1 cellular context compared by ENCODE assay signal in the genomic region with DNA sequence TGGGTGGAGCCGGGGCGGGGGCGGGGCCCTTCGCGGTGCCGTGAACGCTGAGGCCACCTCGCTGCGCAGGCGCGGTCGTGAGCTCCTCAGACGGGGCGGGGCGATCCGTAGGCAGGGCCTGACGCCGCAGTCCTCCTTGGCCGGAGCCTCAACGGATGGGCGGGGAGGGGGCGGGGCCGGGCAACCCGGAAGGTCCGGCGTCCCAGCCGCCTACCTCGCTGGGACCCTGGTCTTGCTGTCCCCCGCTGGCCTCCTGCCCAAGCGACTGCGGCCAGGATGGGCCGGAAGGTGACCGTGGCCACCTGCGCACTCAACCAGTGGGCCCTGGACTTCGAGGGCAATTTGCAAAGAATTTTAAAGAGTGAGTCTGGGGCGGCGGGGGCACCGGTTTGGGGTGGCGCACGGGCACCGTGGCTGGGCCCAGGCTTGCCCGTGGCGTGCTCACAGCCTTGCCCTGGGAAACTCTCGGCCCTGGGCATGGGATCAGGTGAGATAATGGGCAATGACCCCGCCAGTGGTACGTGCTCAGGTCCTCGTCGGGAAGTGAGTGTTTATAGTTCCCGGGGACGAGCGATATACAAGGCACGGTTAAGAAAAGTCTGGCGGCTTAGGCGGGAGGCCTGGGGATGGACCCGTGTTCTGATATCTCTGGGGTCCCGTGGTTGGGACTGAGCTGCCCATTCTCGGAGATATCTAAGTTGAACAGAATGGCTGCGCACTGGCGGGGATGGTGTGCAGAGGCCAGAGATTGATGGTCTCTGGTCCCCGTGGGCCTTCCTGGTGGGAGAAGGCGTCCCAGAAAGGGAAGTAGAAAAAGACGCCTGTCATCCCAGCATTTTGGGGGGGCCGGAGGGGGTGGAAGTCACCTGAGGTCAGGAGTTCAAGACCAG.
TF ChIP-seq lines count a peak whose summit lies in the region.

Gene NADSYN1, plus strand, starts transcription at position 183 of the 890 bp plus-strand sequence. Its CDS starts 94 bp downstream, at position 277.

TF ChIP-seq in HepG2, 621 proteins besides CTCF, POLR2A, EP300 and RAD21 (continued from another document and continues in another):
- TF ChIP-seq, protein P1, sequence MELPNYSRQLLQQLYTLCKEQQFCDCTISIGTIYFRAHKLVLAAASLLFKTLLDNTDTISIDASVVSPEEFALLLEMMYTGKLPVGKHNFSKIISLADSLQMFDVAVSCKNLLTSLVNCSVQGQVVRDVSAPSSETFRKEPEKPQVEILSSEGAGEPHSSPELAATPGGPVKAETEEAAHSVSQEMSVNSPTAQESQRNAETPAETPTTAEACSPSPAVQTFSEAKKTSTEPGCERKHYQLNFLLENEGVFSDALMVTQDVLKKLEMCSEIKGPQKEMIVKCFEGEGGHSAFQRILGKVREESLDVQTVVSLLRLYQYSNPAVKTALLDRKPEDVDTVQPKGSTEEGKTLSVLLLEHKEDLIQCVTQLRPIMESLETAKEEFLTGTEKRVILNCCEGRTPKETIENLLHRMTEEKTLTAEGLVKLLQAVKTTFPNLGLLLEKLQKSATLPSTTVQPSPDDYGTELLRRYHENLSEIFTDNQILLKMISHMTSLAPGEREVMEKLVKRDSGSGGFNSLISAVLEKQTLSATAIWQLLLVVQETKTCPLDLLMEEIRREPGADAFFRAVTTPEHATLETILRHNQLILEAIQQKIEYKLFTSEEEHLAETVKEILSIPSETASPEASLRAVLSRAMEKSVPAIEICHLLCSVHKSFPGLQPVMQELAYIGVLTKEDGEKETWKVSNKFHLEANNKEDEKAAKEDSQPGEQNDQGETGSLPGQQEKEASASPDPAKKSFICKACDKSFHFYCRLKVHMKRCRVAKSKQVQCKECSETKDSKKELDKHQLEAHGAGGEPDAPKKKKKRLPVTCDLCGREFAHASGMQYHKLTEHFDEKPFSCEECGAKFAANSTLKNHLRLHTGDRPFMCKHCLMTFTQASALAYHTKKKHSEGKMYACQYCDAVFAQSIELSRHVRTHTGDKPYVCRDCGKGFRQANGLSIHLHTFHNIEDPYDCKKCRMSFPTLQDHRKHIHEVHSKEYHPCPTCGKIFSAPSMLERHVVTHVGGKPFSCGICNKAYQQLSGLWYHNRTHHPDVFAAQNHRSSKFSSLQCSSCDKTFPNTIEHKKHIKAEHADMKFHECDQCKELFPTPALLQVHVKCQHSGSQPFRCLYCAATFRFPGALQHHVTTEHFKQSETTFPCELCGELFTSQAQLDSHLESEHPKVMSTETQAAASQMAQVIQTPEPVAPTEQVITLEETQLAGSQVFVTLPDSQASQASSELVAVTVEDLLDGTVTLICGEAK (IDR thresholded peaks at IDR 0.05) = no peak
- TF ChIP-seq, protein P1 (CRISPR knock-in tag; IDR thresholded peaks at IDR 0.05) = 0 out of 2 replicates have a peak, but pooled peaks have one; percentile 17
- TF ChIP-seq FOXP4 (CRISPR knock-in tag; IDR thresholded peaks at IDR 0.05) (no peak), CENPBD1 (CRISPR knock-in tag; IDR thresholded peaks at IDR 0.05; ENCODE audit: borderline replicate concordance, low read depth) (no peak), ATF5 (CRISPR knock-in tag; IDR thresholded peaks at IDR 0.05; ENCODE audit: low read depth) (no peak), BRD4 (CRISPR knock-in tag; IDR thresholded peaks at IDR 0.05) (no peak), ZSCAN30 (CRISPR knock-in tag; IDR thresholded peaks at IDR 0.05) (no peak), MED8 (CRISPR knock-in tag; IDR thresholded peaks at IDR 0.05; ENCODE audit: insufficient replicate concordance) (peak; percentile 34), DR1 (CRISPR knock-in tag; IDR thresholded peaks at IDR 0.05) (no peak), FOXM1 (CRISPR knock-in tag; IDR thresholded peaks at IDR 0.05) (no peak), NFKBIZ (CRISPR knock-in tag; IDR thresholded peaks at IDR 0.05) (no peak), ETV6 (CRISPR knock-in tag; conservative IDR thresholded peaks at IDR 0.05) (no peak), ZNF274 (CRISPR knock-in tag; IDR thresholded peaks at IDR 0.05) (peak; percentile 61; the same call in 1 of the 2 replicates), SALL1 (CRISPR knock-in tag; IDR thresholded peaks at IDR 0.05) (peak; percentile 46), SETDB1 (CRISPR knock-in tag; IDR thresholded peaks at IDR 0.05; ENCODE audit: borderline replicate concordance) (no peak), ATF7-NPFF (CRISPR knock-in tag; IDR thresholded peaks at IDR 0.05; ENCODE audit: low read depth) (peak; percentile 69; the same call in 1 of the 2 replicates), ZNF883 (CRISPR knock-in tag; IDR thresholded peaks at IDR 0.05; ENCODE audit: not compliant biosample characterization) (peak; percentile 71), CC2D1A (CRISPR knock-in tag; IDR thresholded peaks at IDR 0.05) (no peak), MAFF (IDR thresholded peaks at IDR 0.05; ENCODE audit: low read depth, low read length) (no peak), MYNN (CRISPR knock-in tag; IDR thresholded peaks at IDR 0.05; ENCODE audit: low read depth) (no peak), ADNP (CRISPR knock-in tag; IDR thresholded peaks at IDR 0.05) (no peak), HOXD1 (CRISPR knock-in tag; IDR thresholded peaks at IDR 0.05) (0 out of 2 replicates have a peak, but pooled peaks have one; percentile 20), PPARG (CRISPR knock-in tag; conservative IDR thresholded peaks at IDR 0.05) (no peak), SIX4 (CRISPR knock-in tag; IDR thresholded peaks at IDR 0.05) (no peak), JDP2 (CRISPR knock-in tag; IDR thresholded peaks at IDR 0.05; ENCODE audit: borderline replicate concordance) (no peak), PRPF4 (IDR thresholded peaks at IDR 0.05; ENCODE audit: low read depth, low read length, poor library complexity, severe bottlenecking) (no peak), ZFYVE20 (CRISPR knock-in tag; IDR thresholded peaks at IDR 0.05; ENCODE audit: borderline replicate concordance, low read depth) (0 out of 2 replicates have a peak, but pooled peaks have one; percentile 74), ONECUT2 (CRISPR knock-in tag; IDR thresholded peaks at IDR 0.05) (no peak), ZBTB20 (CRISPR knock-in tag; IDR thresholded peaks at IDR 0.05; ENCODE audit: borderline replicate concordance, low read depth) (no peak), GATAD1 (CRISPR knock-in tag; IDR thresholded peaks at IDR 0.05) (peak; percentile 41; the same call in 1 of the 2 replicates)
- TF ChIP-seq, protein P2, sequence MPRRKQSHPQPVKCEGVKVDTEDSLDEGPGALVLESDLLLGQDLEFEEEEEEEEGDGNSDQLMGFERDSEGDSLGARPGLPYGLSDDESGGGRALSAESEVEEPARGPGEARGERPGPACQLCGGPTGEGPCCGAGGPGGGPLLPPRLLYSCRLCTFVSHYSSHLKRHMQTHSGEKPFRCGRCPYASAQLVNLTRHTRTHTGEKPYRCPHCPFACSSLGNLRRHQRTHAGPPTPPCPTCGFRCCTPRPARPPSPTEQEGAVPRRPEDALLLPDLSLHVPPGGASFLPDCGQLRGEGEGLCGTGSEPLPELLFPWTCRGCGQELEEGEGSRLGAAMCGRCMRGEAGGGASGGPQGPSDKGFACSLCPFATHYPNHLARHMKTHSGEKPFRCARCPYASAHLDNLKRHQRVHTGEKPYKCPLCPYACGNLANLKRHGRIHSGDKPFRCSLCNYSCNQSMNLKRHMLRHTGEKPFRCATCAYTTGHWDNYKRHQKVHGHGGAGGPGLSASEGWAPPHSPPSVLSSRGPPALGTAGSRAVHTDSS (CRISPR knock-in tag; conservative IDR thresholded peaks at IDR 0.05) = no peak
- TF ChIP-seq, protein P3, sequence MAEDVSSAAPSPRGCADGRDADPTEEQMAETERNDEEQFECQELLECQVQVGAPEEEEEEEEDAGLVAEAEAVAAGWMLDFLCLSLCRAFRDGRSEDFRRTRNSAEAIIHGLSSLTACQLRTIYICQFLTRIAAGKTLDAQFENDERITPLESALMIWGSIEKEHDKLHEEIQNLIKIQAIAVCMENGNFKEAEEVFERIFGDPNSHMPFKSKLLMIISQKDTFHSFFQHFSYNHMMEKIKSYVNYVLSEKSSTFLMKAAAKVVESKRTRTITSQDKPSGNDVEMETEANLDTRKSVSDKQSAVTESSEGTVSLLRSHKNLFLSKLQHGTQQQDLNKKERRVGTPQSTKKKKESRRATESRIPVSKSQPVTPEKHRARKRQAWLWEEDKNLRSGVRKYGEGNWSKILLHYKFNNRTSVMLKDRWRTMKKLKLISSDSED (CRISPR knock-in tag; IDR thresholded peaks at IDR 0.05) = no peak
- TF ChIP-seq, protein P4, sequence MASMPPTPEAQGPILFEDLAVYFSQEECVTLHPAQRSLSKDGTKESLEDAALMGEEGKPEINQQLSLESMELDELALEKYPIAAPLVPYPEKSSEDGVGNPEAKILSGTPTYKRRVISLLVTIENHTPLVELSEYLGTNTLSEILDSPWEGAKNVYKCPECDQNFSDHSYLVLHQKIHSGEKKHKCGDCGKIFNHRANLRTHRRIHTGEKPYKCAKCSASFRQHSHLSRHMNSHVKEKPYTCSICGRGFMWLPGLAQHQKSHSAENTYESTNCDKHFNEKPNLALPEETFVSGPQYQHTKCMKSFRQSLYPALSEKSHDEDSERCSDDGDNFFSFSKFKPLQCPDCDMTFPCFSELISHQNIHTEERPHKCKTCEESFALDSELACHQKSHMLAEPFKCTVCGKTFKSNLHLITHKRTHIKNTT (CRISPR knock-in tag; IDR thresholded peaks at IDR 0.05) = no peak
- TF ChIP-seq, protein P5, sequence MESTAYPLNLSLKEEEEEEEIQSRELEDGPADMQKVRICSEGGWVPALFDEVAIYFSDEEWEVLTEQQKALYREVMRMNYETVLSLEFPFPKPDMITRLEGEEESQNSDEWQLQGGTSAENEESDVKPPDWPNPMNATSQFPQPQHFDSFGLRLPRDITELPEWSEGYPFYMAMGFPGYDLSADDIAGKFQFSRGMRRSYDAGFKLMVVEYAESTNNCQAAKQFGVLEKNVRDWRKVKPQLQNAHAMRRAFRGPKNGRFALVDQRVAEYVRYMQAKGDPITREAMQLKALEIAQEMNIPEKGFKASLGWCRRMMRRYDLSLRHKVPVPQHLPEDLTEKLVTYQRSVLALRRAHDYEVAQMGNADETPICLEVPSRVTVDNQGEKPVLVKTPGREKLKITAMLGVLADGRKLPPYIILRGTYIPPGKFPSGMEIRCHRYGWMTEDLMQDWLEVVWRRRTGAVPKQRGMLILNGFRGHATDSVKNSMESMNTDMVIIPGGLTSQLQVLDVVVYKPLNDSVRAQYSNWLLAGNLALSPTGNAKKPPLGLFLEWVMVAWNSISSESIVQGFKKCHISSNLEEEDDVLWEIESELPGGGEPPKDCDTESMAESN (CRISPR knock-in tag; conservative IDR thresholded peaks at IDR 0.05) = peak; percentile 70; the same call in 1 of the 2 replicates
